Comparison of ENCODE assay signal across 1 cellular context in the genomic region with DNA sequence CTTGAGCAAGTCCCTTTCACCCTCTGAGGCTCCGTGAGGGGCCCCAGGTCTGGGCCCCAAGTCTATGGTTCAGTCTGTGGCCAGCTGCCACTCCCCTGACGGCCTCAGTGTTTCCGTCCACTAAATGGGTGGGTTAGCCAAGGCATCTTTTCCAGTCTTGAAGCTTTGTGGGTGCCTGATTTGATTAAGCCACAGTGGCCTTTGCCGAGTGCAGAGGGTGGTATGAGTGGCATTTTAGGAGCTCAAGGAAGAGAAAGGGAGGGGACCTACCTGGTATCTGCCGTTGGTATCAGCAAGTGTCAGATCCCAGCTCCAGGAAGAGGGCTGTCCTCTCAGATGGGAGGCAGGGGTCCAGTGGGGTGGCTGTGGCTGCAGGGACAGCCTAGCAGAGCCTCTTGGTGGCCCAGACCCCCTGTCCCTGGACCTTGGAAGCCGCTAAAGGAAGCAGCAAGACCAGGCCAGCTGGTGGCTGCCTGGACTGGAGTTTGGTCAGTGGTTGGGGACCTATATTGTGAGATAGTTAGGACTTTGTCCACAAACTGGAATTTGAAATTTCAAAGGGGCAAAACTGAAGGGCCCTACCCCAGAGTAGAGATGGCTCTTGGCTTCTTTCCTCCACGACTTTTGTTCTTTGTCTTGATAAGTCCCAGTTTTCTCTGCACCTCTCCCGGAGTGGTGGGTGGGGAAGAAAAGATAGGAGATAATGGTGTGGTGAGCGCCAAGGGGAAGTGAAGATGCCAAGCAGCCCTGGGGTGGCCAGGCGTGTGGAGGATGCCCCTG.
TF ChIP-seq lines count a peak whose summit lies in the region.

No MANE protein-coding gene starts in this region.

TF ChIP-seq in HepG2, 621 proteins besides CTCF, POLR2A, EP300 and RAD21 (continued from another document and continues in another):
- TF ChIP-seq ARID5B (CRISPR knock-in tag; IDR thresholded peaks at IDR 0.05) (0 out of 2 replicates have a peak, but pooled peaks have one; percentile 35), CREB1 (IDR thresholded peaks at IDR 0.05) (no peak), CREB1 (CRISPR knock-in tag; IDR thresholded peaks at IDR 0.05) (no peak), NCOR1 (IDR thresholded peaks at IDR 0.05; ENCODE audit: borderline replicate concordance, low read length) (no peak), BCL3 (CRISPR knock-in tag; IDR thresholded peaks at IDR 0.05) (no peak), SIX1 (CRISPR knock-in tag; IDR thresholded peaks at IDR 0.05; ENCODE audit: borderline replicate concordance) (no peak), CENPX (CRISPR knock-in tag; IDR thresholded peaks at IDR 0.05) (no peak), ZNF782 (CRISPR knock-in tag; IDR thresholded peaks at IDR 0.05; ENCODE audit: borderline replicate concordance) (no peak), ZNF367 (CRISPR knock-in tag; IDR thresholded peaks at IDR 0.05; ENCODE audit: borderline replicate concordance) (no peak), MAX (IDR thresholded peaks at IDR 0.05) (no peak; the same call in 1 of the 2 replicates), SP5 (CRISPR knock-in tag; IDR thresholded peaks at IDR 0.05; ENCODE audit: borderline replicate concordance, low read depth) (no peak), ZFYVE20 (CRISPR knock-in tag; IDR thresholded peaks at IDR 0.05; ENCODE audit: borderline replicate concordance, low read depth) (no peak), NFE2L2 (IDR thresholded peaks at IDR 0.05; ENCODE audit: low read length) (no peak), MATR3 (CRISPR knock-in tag; IDR thresholded peaks at IDR 0.05) (no peak), MAZ (IDR thresholded peaks at IDR 0.05; ENCODE audit: borderline replicate concordance, low read depth, low read length) (no peak), MAZ (CRISPR knock-in tag; IDR thresholded peaks at IDR 0.05; ENCODE audit: low read depth) (no peak; the same call in 1 of the 2 replicates), SMC3 (IDR thresholded peaks at IDR 0.05; ENCODE audit: low read length) (no peak), REST (IDR thresholded peaks at IDR 0.05; ENCODE audit: borderline replicate concordance in 1 of 2, low read depth in 1 of 2, low read length in 2 of 2) (0 out of 4 replicates have a peak, but pooled peaks of 1 of the 2 experiments have one; percentile 8), STAT6 (CRISPR knock-in tag; IDR thresholded peaks at IDR 0.05; ENCODE audit: borderline replicate concordance) (no peak), HDAC2 (CRISPR knock-in tag; IDR thresholded peaks at IDR 0.05) (no peak), LRRFIP1 (CRISPR knock-in tag; conservative IDR thresholded peaks at IDR 0.05) (no peak), POLR2G (IDR thresholded peaks at IDR 0.05; ENCODE audit: low read depth, low read length) (peak; percentile 65; the same call in 1 of the 2 replicates), FOSL1 (CRISPR knock-in tag; IDR thresholded peaks at IDR 0.05; ENCODE audit: borderline replicate concordance) (no peak; the same call in 1 of the 2 replicates), ISL2 (CRISPR knock-in tag; IDR thresholded peaks at IDR 0.05) (no peak), ZNF24 (IDR thresholded peaks at IDR 0.05) (peak; percentile 64; the same call in 1 of the 2 replicates), CEBPG (CRISPR knock-in tag; IDR thresholded peaks at IDR 0.05) (no peak), ZFP62 (CRISPR knock-in tag; IDR thresholded peaks at IDR 0.05) (no peak), MTF1 (CRISPR knock-in tag; IDR thresholded peaks at IDR 0.05) (no peak), KLF11 (CRISPR knock-in tag; IDR thresholded peaks at IDR 0.05) (no peak), KDM1A (CRISPR knock-in tag; IDR thresholded peaks at IDR 0.05) (peak; percentile 100), HNF4A (CRISPR knock-in tag; IDR thresholded peaks at IDR 0.05) (peak; percentile 86), CEBPB (IDR thresholded peaks at IDR 0.05; ENCODE audit: borderline replicate concordance, low read depth, low read length) (no peak), SALL2 (CRISPR knock-in tag; IDR thresholded peaks at IDR 0.05) (no peak), SIX4 (CRISPR knock-in tag; IDR thresholded peaks at IDR 0.05) (no peak)
- TF ChIP-seq, protein P1, sequence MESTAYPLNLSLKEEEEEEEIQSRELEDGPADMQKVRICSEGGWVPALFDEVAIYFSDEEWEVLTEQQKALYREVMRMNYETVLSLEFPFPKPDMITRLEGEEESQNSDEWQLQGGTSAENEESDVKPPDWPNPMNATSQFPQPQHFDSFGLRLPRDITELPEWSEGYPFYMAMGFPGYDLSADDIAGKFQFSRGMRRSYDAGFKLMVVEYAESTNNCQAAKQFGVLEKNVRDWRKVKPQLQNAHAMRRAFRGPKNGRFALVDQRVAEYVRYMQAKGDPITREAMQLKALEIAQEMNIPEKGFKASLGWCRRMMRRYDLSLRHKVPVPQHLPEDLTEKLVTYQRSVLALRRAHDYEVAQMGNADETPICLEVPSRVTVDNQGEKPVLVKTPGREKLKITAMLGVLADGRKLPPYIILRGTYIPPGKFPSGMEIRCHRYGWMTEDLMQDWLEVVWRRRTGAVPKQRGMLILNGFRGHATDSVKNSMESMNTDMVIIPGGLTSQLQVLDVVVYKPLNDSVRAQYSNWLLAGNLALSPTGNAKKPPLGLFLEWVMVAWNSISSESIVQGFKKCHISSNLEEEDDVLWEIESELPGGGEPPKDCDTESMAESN (CRISPR knock-in tag; conservative IDR thresholded peaks at IDR 0.05): peak; percentile 75; the same call in 1 of the 2 replicates
- TF ChIP-seq, protein P2, sequence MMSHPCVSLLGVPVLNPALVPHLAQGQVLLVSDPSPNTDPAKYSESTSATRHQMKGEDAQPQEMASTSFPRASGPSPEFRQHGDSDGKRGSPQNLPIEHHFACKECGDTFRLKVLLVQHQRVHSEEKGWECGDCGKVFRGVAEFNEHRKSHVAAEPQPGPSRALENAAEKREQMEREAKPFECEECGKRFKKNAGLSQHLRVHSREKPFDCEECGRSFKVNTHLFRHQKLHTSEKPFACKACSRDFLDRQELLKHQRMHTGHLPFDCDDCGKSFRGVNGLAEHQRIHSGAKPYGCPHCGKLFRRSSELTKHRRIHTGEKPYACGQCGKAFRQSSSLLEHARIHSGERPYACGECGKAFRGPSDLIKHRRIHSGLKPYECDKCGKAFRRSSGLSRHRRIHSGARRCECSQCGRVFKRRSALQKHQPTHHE (CRISPR knock-in tag; IDR thresholded peaks at IDR 0.05; ENCODE audit: borderline replicate concordance): no peak; the same call in 1 of the 2 replicates
- TF ChIP-seq, protein P3, sequence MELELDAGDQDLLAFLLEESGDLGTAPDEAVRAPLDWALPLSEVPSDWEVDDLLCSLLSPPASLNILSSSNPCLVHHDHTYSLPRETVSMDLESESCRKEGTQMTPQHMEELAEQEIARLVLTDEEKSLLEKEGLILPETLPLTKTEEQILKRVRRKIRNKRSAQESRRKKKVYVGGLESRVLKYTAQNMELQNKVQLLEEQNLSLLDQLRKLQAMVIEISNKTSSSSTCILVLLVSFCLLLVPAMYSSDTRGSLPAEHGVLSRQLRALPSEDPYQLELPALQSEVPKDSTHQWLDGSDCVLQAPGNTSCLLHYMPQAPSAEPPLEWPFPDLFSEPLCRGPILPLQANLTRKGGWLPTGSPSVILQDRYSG (CRISPR knock-in tag; IDR thresholded peaks at IDR 0.05): no peak
